Comparison of ENCODE assay signal across 23 cellular contexts in the genomic region with DNA sequence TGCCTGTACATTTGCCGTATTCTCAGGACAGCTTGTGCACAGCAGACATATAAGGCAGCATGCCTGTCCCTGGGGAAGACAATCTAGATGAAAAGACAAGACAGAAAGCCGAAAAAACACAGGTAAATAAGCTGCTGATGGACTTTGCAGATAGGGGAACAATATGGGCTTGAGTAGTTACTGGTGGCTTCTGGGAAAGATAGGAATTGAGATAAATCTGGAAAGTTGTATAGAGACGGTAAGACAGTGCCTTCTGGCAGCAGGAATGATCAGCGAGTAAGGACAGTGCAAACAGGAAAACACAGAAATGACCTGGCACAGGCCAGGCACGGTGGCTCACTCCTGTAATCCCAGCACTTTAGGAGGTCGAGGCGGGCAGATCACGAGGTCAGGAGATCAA.
"Had no signal": no experiment of that assay in that cellular context is flagged by ENCODE, and none has a peak within 500 bp of the region (broad histone marks: within the 10 kb centered on the region; RNA-seq: fewer than 3 reads in every experiment).

No MANE protein-coding gene starts in this region.

- H3K27ac ChIP-seq: adrenal gland, SJCRH30 had no signal

- H3K27me3 ChIP-seq: adrenal gland, SJCRH30 had no signal

- DNase-seq: activated B cell treated with CpG ODN at 0.5 μM for 24 hours; activated CD4-positive, alpha-beta memory T cell treated with anti-CD3 and anti-CD28 coated beads for 36 hours; activated CD4-positive, alpha-beta T cell treated with anti-CD3 and anti-CD28 coated beads for 1 hour; activated CD4-positive, alpha-beta T cell treated with anti-CD3 and anti-CD28 coated beads, Interleukin-2, amount 10 ng/mL, durations not matched to agents 24 days and 14 days; activated CD8-positive, alpha-beta memory T cell treated with anti-CD3 and anti-CD28 coated beads for 24 hours; activated effector memory CD4-positive, alpha-beta T cell treated with anti-CD3 and anti-CD28 coated beads, Interleukin-2, amount 50 U/mL, for 16 hours; activated naive CD4-positive, alpha-beta T cell treated with Interleukin-2 at 50 U/mL for 16 hours; activated T-cell treated with anti-CD3 and anti-CD28 coated beads, Interleukin-2, amount 50 U/mL, for 4 hours; adrenal gland; anterior cingulate cortex; NCI-H1105 treated with DMSO at 0.1 percent for 48 hours; NCI-H1436 treated with DMSO at 0.1 percent for 48 hours; NCI-H187; NCI-H2171; NCI-H2227 treated with DMSO at 0.1 percent for 48 hours; NCI-H526; NCI-H774; NK-92 treated with Interleukin-12 subunit alpha and Interleukin-12 subunit beta, amount 100 ng/mL, for 24 hours; OCI-M1; RPMI8226; SJCRH30; T-helper 17 cell; T-helper 9 cell had no signal

- H3K9me3 ChIP-seq: adrenal gland, SJCRH30 had no signal

- H3K36me3 ChIP-seq: adrenal gland, SJCRH30 had no signal

- H3K4me3 ChIP-seq: adrenal gland, SJCRH30 had no signal

- H3K4me1 ChIP-seq: adrenal gland, SJCRH30 had no signal
